In genomic region chr18:33577688-33578370, GRCh38 we compare ENCODE assay signal across 8 cellular contexts. TPM values are rescaled to one million over a fixed set of nuclear protein-coding genes. Genes with fewer than 3 reads are reported as not detected.
DNase-seq lines count a peak whose midpoint lies in the region; ATAC-seq and TF ChIP-seq lines count a peak whose summit lies in the region.

TSS of gene ASXL3 (plus strand) at chr18:33578219. CDS start at chr18:33578632, 413 bp downstream.

- H3K27ac ChIP-seq in A673 (ENCODE audit: low read depth, low read length, poor library complexity, severe bottlenecking) = no peak within 1 kb of the TSS

- H3K36me3 Mint-ChIP-seq in central memory CD8-positive, alpha-beta T cell (ENCODE audit: insufficient read depth) = no peaks in the 10 kb centered on the region

- H3K4me1 ChIP-seq in A673 (ENCODE audit: insufficient read depth, low read length, poor library complexity, severe bottlenecking) = no peaks in the 10 kb centered on the region

- DNase-seq in A673 (ENCODE audit: low spot score) (peak; percentile 20), NCI-H345 treated with DMSO at 0.1 percent for 48 hours (lab: John Stamatoyannopoulos, UW; ENCODE audit: unreplicated experiment) (peak; percentile 63), left kidney (ENCODE audit: low read depth, low spot score) (peak; percentile 91), OCI-M1 (lab: John Stamatoyannopoulos, UW) (no peak)
- DNase-seq in central memory CD8-positive, alpha-beta T cell (ENCODE audit: low spot score in 2 of 2) = no peak
- DNase-seq in stimulated activated naive CD8-positive, alpha-beta T cell treated with anti-CD3 and anti-CD28 coated beads, Interleukin-15, Interleukin-2, amounts not matched to agents 100 U/mL and 50 U/mL, for 24 hours = no peak

- H3K27me3 ChIP-seq in A673 (replicated peaks; ENCODE audit: insufficient read depth, low read depth, low read length, poor library complexity) = peaks cover 69% of the 10 kb centered on the region

- H3K27me3 Mint-ChIP-seq in central memory CD8-positive, alpha-beta T cell = peaks cover 7% of the 10 kb centered on the region

- intact Hi-C loops in A673 (cut with micrococcal nuclease; ENCODE audit: unreplicated experiment) = no loop called here

- peak within 1 kb of the TSS; percentile 47 for H3K4me3 ChIP-seq in A673 (ENCODE audit: low read depth, low read length, poor library complexity, severe bottlenecking)

- peak; percentile 44 for ATAC-seq in GM18511 (IDR thresholded peaks at IDR 0.05; ENCODE audit: unreplicated experiment)
- ATAC-seq in central memory CD8-positive, alpha-beta T cell (replicated peaks; ENCODE audit: extremely low read depth, poor library complexity, severe bottlenecking) = no peak
- ATAC-seq in stimulated activated naive CD8-positive, alpha-beta T cell treated with anti-CD3 and anti-CD28 coated beads, Interleukin-15, Interleukin-2, amounts not matched to agents 100 U/mL and 50 U/mL, for 24 hours = peak; percentile 28
- no peak for ATAC-seq in GM21619 (IDR thresholded peaks at IDR 0.05; ENCODE audit: unreplicated experiment)

- POLR2A ChIA-PET in A673 (lab: Charles Lee; ENCODE audit: low non-redundant PET) = no interaction called here

- CTCF ChIA-PET in A673 (lab: Charles Lee) = no interaction called here

- no peaks in the 10 kb centered on the region for H3K9me3 ChIP-seq in A673 (ENCODE audit: low read depth, low read length, poor library complexity, severe bottlenecking)

- H3K27ac Mint-ChIP-seq in central memory CD8-positive, alpha-beta T cell (ENCODE audit: low read depth) = no peak within 1 kb of the TSS

- H3K4me3 Mint-ChIP-seq in central memory CD8-positive, alpha-beta T cell = peak within 1 kb of the TSS; percentile 37

- TF ChIP-seq CTCF in A673 (conservative IDR thresholded peaks at IDR 0.05; ENCODE audit: low read depth, low read length) = no peak

- no TSS peak for BruUV-seq in A673 (replicated peaks; lab: Mats Ljungman, UMichigan)

- peaks cover 5% of the 10 kb centered on the region for H3K4me1 Mint-ChIP-seq in central memory CD8-positive, alpha-beta T cell

- H3K9me3 Mint-ChIP-seq in central memory CD8-positive, alpha-beta T cell = peaks cover 11% of the 10 kb centered on the region

- H3K36me3 ChIP-seq in A673 (ENCODE audit: insufficient read depth, low read length, poor library complexity, severe bottlenecking) = no peaks in the 10 kb centered on the region

RNA-seq across cellular contexts. Expression of gene ASXL3, which starts in this region (rescaled TPM):
- 0.11 TPM in 2 replicates for total RNA-seq in A673 (2021)

Comparison
In these comparisons a context has a peak if more than half of its experiments do, and no peak if none do; other contexts are left out.
1. Peak in DNase-seq and H3K4me3 ChIP-seq in A673; RNA of the gene not detected or under 1 TPM.
2. DNase-seq: peak in NCI-H345 treated with DMSO at 0.1 percent for 48 hours (single experiment) and left kidney (single experiment); none in central memory CD8-positive, alpha-beta T cell (0 of 2), stimulated activated naive CD8-positive, alpha-beta T cell treated with anti-CD3 and anti-CD28 coated beads, Interleukin-15, Interleukin-2, amounts not matched to agents 100 U/mL and 50 U/mL, for 24 hours (single experiment) and OCI-M1 (single experiment).
3. ATAC-seq: peak in GM18511 (single experiment) and stimulated activated naive CD8-positive, alpha-beta T cell treated with anti-CD3 and anti-CD28 coated beads, Interleukin-15, Interleukin-2, amounts not matched to agents 100 U/mL and 50 U/mL, for 24 hours (single experiment); none in central memory CD8-positive, alpha-beta T cell (single experiment) and GM21619 (single experiment).